In the genomic region with DNA sequence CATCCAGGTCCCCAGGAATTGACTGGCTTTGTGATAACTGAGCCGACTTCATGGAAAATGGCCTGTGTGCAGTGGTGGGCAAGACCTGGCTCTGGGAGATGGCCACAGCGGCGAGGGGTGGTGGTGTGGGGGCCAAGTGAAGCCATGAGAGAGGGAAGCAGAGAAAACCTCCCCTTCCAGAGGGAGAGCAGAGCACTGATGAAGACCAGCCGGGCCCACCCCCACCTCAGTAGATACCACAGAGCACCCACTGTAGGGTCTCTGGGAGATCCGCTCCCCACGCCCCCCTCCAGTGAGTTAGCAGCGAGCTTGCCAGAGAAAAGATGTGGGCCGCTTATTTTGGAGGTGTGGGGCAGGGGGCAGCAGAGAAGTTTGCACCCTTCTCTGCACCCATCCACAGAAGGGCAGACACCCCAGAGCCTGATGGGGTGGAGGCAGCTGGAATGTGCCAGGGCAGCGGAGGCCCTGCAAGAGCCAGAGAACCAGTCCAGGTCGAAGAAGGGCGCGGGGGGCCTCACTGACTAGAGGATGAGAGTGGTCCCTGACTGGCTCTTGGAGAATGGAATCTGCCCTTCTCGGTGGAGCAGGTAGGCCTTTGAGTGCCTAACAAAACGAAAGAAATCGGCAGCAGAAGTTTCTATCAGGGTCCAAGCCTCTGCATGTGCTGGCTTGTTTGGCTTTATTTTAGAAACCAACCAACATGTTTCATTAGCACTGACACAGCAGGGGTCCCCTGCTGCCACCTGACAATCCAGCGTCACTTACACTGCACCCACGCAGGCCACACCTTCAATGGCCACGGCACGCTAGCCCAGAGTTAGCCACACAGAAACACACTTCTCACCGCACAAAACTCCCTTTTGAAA, we compare ENCODE assay signal across 8 cellular contexts. TPM values are rescaled to one million over a fixed set of nuclear protein-coding genes. Genes with fewer than 3 reads are reported as not detected.
DNase-seq lines count a peak whose midpoint lies in the region; ATAC-seq and TF ChIP-seq lines count a peak whose summit lies in the region.

No MANE protein-coding gene starts in this region.

- H3K4me3 Mint-ChIP-seq in stimulated activated naive CD8-positive, alpha-beta T cell treated with anti-CD3 and anti-CD28 coated beads, Interleukin-15, Interleukin-2, amounts not matched to agents 100 ng/mL and 50 ng/mL, for 24 hours = peak overlapping the region; percentile 34
- peak overlapping the region; percentile 70 for H3K4me3 Mint-ChIP-seq in activated naive CD8-positive, alpha-beta T cell treated with anti-CD3 and anti-CD28 coated beads, Interleukin-2, amount 50 U/mL, for 24 hours

- H3K27me3 Mint-ChIP-seq in stimulated activated naive CD8-positive, alpha-beta T cell treated with anti-CD3 and anti-CD28 coated beads, Interleukin-15, Interleukin-2, amounts not matched to agents 100 ng/mL and 50 ng/mL, for 24 hours = peaks cover 4% of the 10 kb centered on the region
- H3K27me3 Mint-ChIP-seq in activated naive CD8-positive, alpha-beta T cell treated with anti-CD3 and anti-CD28 coated beads, Interleukin-2, amount 50 U/mL, for 24 hours = peaks cover 5% of the 10 kb centered on the region

- H3K4me1 ChIP-seq in mucosa of stomach (ENCODE audit: control insufficient read depth, insufficient read depth, low read length) (peaks cover 9% of the 10 kb centered on the region), aorta (ENCODE audit: control insufficient read depth in 1 of 2, insufficient read depth in 2 of 2, low read length in 2 of 2) (no peaks in the 10 kb centered on the region)

- no peak for DNase-seq in stimulated activated naive CD8-positive, alpha-beta T cell treated with anti-CD3 and anti-CD28 coated beads, Interleukin-15, Interleukin-2, amounts not matched to agents 100 U/mL and 50 U/mL, for 24 hours
- DNase-seq in activated naive CD8-positive, alpha-beta T cell treated with anti-CD3 and anti-CD28 coated beads, Interleukin-2, amount 50 U/mL, for 24 hours = no peak
- DNase-seq in aorta (peak; percentile 26 to 68), WERI-Rb-1 (no peak), AML-193 (lab: John Stamatoyannopoulos, UW) (no peak)

- no peaks in the 10 kb centered on the region for H3K36me3 Mint-ChIP-seq in stimulated activated naive CD8-positive, alpha-beta T cell treated with anti-CD3 and anti-CD28 coated beads, Interleukin-15, Interleukin-2, amounts not matched to agents 100 ng/mL and 50 ng/mL, for 24 hours (ENCODE audit: low read depth)
- H3K36me3 Mint-ChIP-seq in activated naive CD8-positive, alpha-beta T cell treated with anti-CD3 and anti-CD28 coated beads, Interleukin-2, amount 50 U/mL, for 24 hours (ENCODE audit: low read depth) = no peaks in the 10 kb centered on the region

- H3K9me3 ChIP-seq in mucosa of stomach (ENCODE audit: control insufficient read depth, low read length) (no peaks in the 10 kb centered on the region), aorta (ENCODE audit: control insufficient read depth, low read length) (no peaks in the 10 kb centered on the region), WERI-Rb-1 (ENCODE audit: severe bottlenecking) (no peaks in the 10 kb centered on the region)

- no peak overlapping the region for H3K27ac ChIP-seq in aorta (ENCODE audit: low read depth in 1 of 2, low read length in 2 of 2)
- H3K27ac ChIP-seq in WERI-Rb-1 = no peak overlapping the region

- 96 to 97% methylated on average over 20 of the region's 20 CpGs for WGBS in aorta, 2 donors

- intact Hi-C loops in aorta (cut with DNase I) = loop anchor here in 1 of 2 donors (10.0 kb wide), 1 partner anchor 183 kb away; no protein-coding TSS in a partner anchor

- ATAC-seq in stimulated activated naive CD8-positive, alpha-beta T cell treated with anti-CD3 and anti-CD28 coated beads, Interleukin-15, Interleukin-2, amounts not matched to agents 100 U/mL and 50 U/mL, for 24 hours = no peak
- ATAC-seq in activated naive CD8-positive, alpha-beta T cell treated with anti-CD3 and anti-CD28 coated beads, Interleukin-2, amount 50 U/mL, for 24 hours = no peak
- ATAC-seq in aorta (ENCODE audit: low FRiP score) = no peak
- ATAC-seq in GM21367 (IDR thresholded peaks at IDR 0.05; ENCODE audit: unreplicated experiment) = no peak

- peaks cover 13% of the 10 kb centered on the region for H3K4me1 Mint-ChIP-seq in stimulated activated naive CD8-positive, alpha-beta T cell treated with anti-CD3 and anti-CD28 coated beads, Interleukin-15, Interleukin-2, amounts not matched to agents 100 ng/mL and 50 ng/mL, for 24 hours (ENCODE audit: low read depth)
- H3K4me1 Mint-ChIP-seq in activated naive CD8-positive, alpha-beta T cell treated with anti-CD3 and anti-CD28 coated beads, Interleukin-2, amount 50 U/mL, for 24 hours = peaks cover 10% of the 10 kb centered on the region

- peak overlapping the region; percentile 67 for H3K9ac ChIP-seq in mucosa of stomach (ENCODE audit: low read length)

- H3K9me3 Mint-ChIP-seq in stimulated activated naive CD8-positive, alpha-beta T cell treated with anti-CD3 and anti-CD28 coated beads, Interleukin-15, Interleukin-2, amounts not matched to agents 100 ng/mL and 50 ng/mL, for 24 hours = no peaks in the 10 kb centered on the region
- H3K9me3 Mint-ChIP-seq in activated naive CD8-positive, alpha-beta T cell treated with anti-CD3 and anti-CD28 coated beads, Interleukin-2, amount 50 U/mL, for 24 hours = no peaks in the 10 kb centered on the region

- H3K36me3 ChIP-seq in mucosa of stomach (ENCODE audit: control insufficient read depth, insufficient read depth, low read length) (no peaks in the 10 kb centered on the region), aorta (ENCODE audit: control insufficient read depth in 1 of 2, insufficient read depth in 2 of 2, low read length in 1 of 2) (no peaks in the 10 kb centered on the region), WERI-Rb-1 (no peaks in the 10 kb centered on the region)

- no peak for TF ChIP-seq CTCF in WERI-Rb-1 (IDR thresholded peaks at IDR 0.05; ENCODE audit: low read depth, low read length)

- H3K4me3 ChIP-seq in mucosa of stomach (ENCODE audit: low read length) (no peak overlapping the region), aorta (ENCODE audit: low read length in 2 of 2) (no peak overlapping the region), WERI-Rb-1 (ENCODE audit: low read depth, low read length) (no peak overlapping the region)

- H3K27ac Mint-ChIP-seq in stimulated activated naive CD8-positive, alpha-beta T cell treated with anti-CD3 and anti-CD28 coated beads, Interleukin-15, Interleukin-2, amounts not matched to agents 100 ng/mL and 50 ng/mL, for 24 hours = peak overlapping the region; percentile 13
- peak overlapping the region; percentile 72 for H3K27ac Mint-ChIP-seq in activated naive CD8-positive, alpha-beta T cell treated with anti-CD3 and anti-CD28 coated beads, Interleukin-2, amount 50 U/mL, for 24 hours

- H3K27me3 ChIP-seq in mucosa of stomach (ENCODE audit: control insufficient read depth, insufficient read depth, low read length) (peaks cover 3% of the 10 kb centered on the region), aorta (ENCODE audit: control insufficient read depth in 1 of 2, insufficient read depth in 2 of 2, low read length in 1 of 2) (no peaks in the 10 kb centered on the region), WERI-Rb-1 (ENCODE audit: insufficient read depth, low read depth, severe bottlenecking) (no peaks in the 10 kb centered on the region)

RNA-seq across cellular contexts. Expression of gene MELTF, which starts 28.3 kb away (rescaled TPM):
- total RNA-seq in aorta = 1 to 10 TPM; 4.3 to 6.0 TPM
- polyA plus RNA-seq in aorta = 1 to 10 TPM in 1 of 2 donors, under 1 TPM in 1; 1.00 to 2.0 TPM

RNA-seq across cellular contexts. Expression of gene PIGZ, which starts 32.7 kb away (rescaled TPM):
- 1 to 10 TPM; 2.7 to 5.2 TPM for total RNA-seq in aorta
- polyA plus RNA-seq in aorta = 1 to 10 TPM; 2.3 to 9.0 TPM

RNA-seq across cellular contexts. Expression of gene NCBP2, which starts 59.0 kb away (rescaled TPM):
- 10 to 100 TPM; 42.0 to 48.1 TPM for total RNA-seq in aorta
- polyA plus RNA-seq in aorta = 10 to 100 TPM; 40.3 to 59.6 TPM

Comparison
In these comparisons a context has a peak if more than half of its experiments do, and no peak if none do; other contexts are left out.
1. DNase-seq: peak in aorta (2 of 2); none in stimulated activated naive CD8-positive, alpha-beta T cell treated with anti-CD3 and anti-CD28 coated beads, Interleukin-15, Interleukin-2, amounts not matched to agents 100 U/mL and 50 U/mL, for 24 hours (single experiment), activated naive CD8-positive, alpha-beta T cell treated with anti-CD3 and anti-CD28 coated beads, Interleukin-2, amount 50 U/mL, for 24 hours (single experiment), WERI-Rb-1 (single experiment) and AML-193 (0 of 2).